In genomic region chr9:133876144-133876543, GRCh38 we compare ENCODE assay signal across 12 cellular contexts.
DNase-seq lines count a peak whose midpoint lies in the region; ATAC-seq and TF ChIP-seq lines count a peak whose summit lies in the region.
"Had no signal": no experiment of that assay in that cellular context is flagged by ENCODE, and none has a peak within 500 bp of the region (broad histone marks: within the 10 kb centered on the region; RNA-seq: fewer than 3 reads in every experiment).

No MANE protein-coding gene starts in this region.

- H3K18ac ChIP-seq in mesenchymal stem cell (ENCODE audit: low read depth in 1 of 2, low read length in 2 of 2), result peak overlapping the region in 1 of 2 experiments; percentile 23

- DNase-seq in Calu3 (peak; percentile 8), HCT116 (ENCODE audit: low read depth, low spot score) (no peak), mesenchymal stem cell (no peak)
- no peak for DNase-seq in central memory CD4-positive, alpha-beta T cell
- DNase-seq in activated CD8-positive, alpha-beta memory T cell treated with anti-CD3 and anti-CD28 coated beads, Interleukin-2, amount 50 U/mL, for 48 hours, result no peak
- DNase-seq: activated gamma-delta T cell, mucosa of descending colon, NCI-H1092, T-cell had no signal

- peak overlapping the region in 1 of 2 experiments; percentile 11 for H2BK12ac ChIP-seq in mesenchymal stem cell (ENCODE audit: low read length in 2 of 2)

- H3K79me2 ChIP-seq in HCT116 (ENCODE audit: insufficient read depth, low read length), result peaks cover 45% of the 10 kb centered on the region; the same call in 1 of the 2 replicates

- intact Hi-C loops in Calu3 (cut with micrococcal nuclease; ENCODE audit: unreplicated experiment) (loop anchor here (10.0 kb wide), 1 partner anchor 119 kb away; the partner anchor contains the start of gene VAV2), HCT116 (cut with micrococcal nuclease) (no loop called here)

- BruUV-seq in Calu3 (replicated peaks; lab: Mats Ljungman, UMichigan) (no TSS peak), HCT116 (replicated peaks; lab: Mats Ljungman, UMichigan) (no TSS peak)

- H3K4ac ChIP-seq in mesenchymal stem cell (ENCODE audit: low read depth in 1 of 2, low read length in 2 of 2), result peak overlapping the region in 1 of 2 experiments; percentile 4

- H3K9ac ChIP-seq in HCT116 (ENCODE audit: low read length) (no peak overlapping the region), mesenchymal stem cell (ENCODE audit: low read length) (no peak overlapping the region)

- H3K79me1 ChIP-seq in mesenchymal stem cell (replicated peaks; ENCODE audit: low read length, poor library complexity, severe bottlenecking), result peaks cover 34% of the 10 kb centered on the region

- H3K27ac Mint-ChIP-seq in Calu3 (ENCODE audit: unreplicated experiment), result no peak overlapping the region
- H3K27ac Mint-ChIP-seq in brain, result peak overlapping the region; percentile 59 to 91 (median 89)
- H3K27ac Mint-ChIP-seq: T-cell had no signal

- H3K4me3 ChIP-seq in HCT116 (replicated peaks in 1 of 2; ENCODE audit: low read depth in 1 of 2, low read length in 2 of 2) (no peak overlapping the region), mesenchymal stem cell (ENCODE audit: insufficient read depth in 1 of 2, low read depth in 1 of 2, low read length in 2 of 2) (no peak overlapping the region)
- H3K4me3 ChIP-seq: esophagus muscularis mucosa, mucosa of descending colon had no signal

- H3K36me3 Mint-ChIP-seq in Calu3 (ENCODE audit: insufficient read depth, unreplicated experiment), result peaks cover 12% of the 10 kb centered on the region
- peaks cover 3% of the 10 kb centered on the region for H3K36me3 Mint-ChIP-seq in brain
- H3K36me3 Mint-ChIP-seq: T-cell had no signal

- no peak overlapping the region for H2AK5ac ChIP-seq in mesenchymal stem cell (ENCODE audit: low read length, severe bottlenecking)

- ATAC-seq in HCT116 (no peak), HG03439 (IDR thresholded peaks at IDR 0.05; ENCODE audit: unreplicated experiment) (no peak)
- ATAC-seq: mucosa of descending colon, T-cell had no signal

- H2AFZ ChIP-seq in HCT116 (ENCODE audit: low read depth, low read length, poor library complexity, severe bottlenecking) (no peak overlapping the region), mesenchymal stem cell (ENCODE audit: low read depth, low read length) (no peak overlapping the region)

- no peak overlapping the region for H2BK120ac ChIP-seq in mesenchymal stem cell (ENCODE audit: low read depth, low read length)

- H3K27ac ChIP-seq in HCT116 (ENCODE audit: low read depth, low read length) (no peak overlapping the region), mesenchymal stem cell (ENCODE audit: low read length, poor library complexity, severe bottlenecking) (no peak overlapping the region)
- H3K27ac ChIP-seq: esophagus muscularis mucosa had no signal

- H4K20me1 ChIP-seq in HCT116 (ENCODE audit: insufficient read depth), result no peaks in the 10 kb centered on the region

- H3K4me3 Mint-ChIP-seq in Calu3 (ENCODE audit: low read depth, unreplicated experiment), result no peak overlapping the region
- H3K4me3 Mint-ChIP-seq in brain, result no peak overlapping the region
- H3K4me3 Mint-ChIP-seq: T-cell had no signal

- CTCF ChIA-PET in Calu3 (lab: Charles Lee) (no interaction called here), HCT116 (lab: Charles Lee) (no interaction called here)

- H2BK15ac ChIP-seq in mesenchymal stem cell (ENCODE audit: low read depth, poor library complexity, severe bottlenecking), result no peak overlapping the region

- no peaks in the 10 kb centered on the region for H3K9me3 Mint-ChIP-seq in Calu3 (ENCODE audit: low read depth, unreplicated experiment)
- no peaks in the 10 kb centered on the region for H3K9me3 Mint-ChIP-seq in brain
- H3K9me3 Mint-ChIP-seq: T-cell had no signal

- H2BK5ac ChIP-seq in mesenchymal stem cell (ENCODE audit: low read depth, low read length, poor library complexity, severe bottlenecking), result no peak overlapping the region

- H3K27me3 Mint-ChIP-seq in Calu3 (ENCODE audit: unreplicated experiment) (no peaks in the 10 kb centered on the region), brain (peaks cover 7% of the 10 kb centered on the region)

- H3K9me2 ChIP-seq in HCT116 (ENCODE audit: insufficient read depth), result no peaks in the 10 kb centered on the region

- WGBS in mesenchymal stem cell, result 81% methylated on average over 11 of the region's 11 CpGs

- H4K8ac ChIP-seq in mesenchymal stem cell (ENCODE audit: low read length), result peak overlapping the region; percentile 24

- POLR2A ChIA-PET in HCT116 (lab: Charles Lee), result no interaction called here

- H3K9me3 ChIP-seq in HCT116 (ENCODE audit: control insufficient read depth in 1 of 2, insufficient read depth in 1 of 2, low read depth in 1 of 2, low read length in 2 of 2) (no peaks in the 10 kb centered on the region), mesenchymal stem cell (ENCODE audit: control insufficient read depth, low read length) (no peaks in the 10 kb centered on the region)
- H3K9me3 ChIP-seq: esophagus muscularis mucosa, mucosa of descending colon had no signal

- H3K36me3 ChIP-seq in HCT116 (ENCODE audit: control insufficient read depth in 1 of 2, insufficient read depth in 2 of 2, low read length in 2 of 2), result no peaks in the 10 kb centered on the region
- peaks cover 0 to 57% of the 10 kb centered on the region in 2 experiments for H3K36me3 ChIP-seq in mesenchymal stem cell (ENCODE audit: control insufficient read depth in 1 of 2, insufficient read depth in 2 of 2, low read depth in 1 of 2, low read length in 2 of 2)
- H3K36me3 ChIP-seq: esophagus muscularis mucosa had no signal

- H3K27me3 ChIP-seq in HCT116 (ENCODE audit: insufficient read depth, low read length) (no peaks in the 10 kb centered on the region), mesenchymal stem cell (ENCODE audit: control insufficient read depth in 1 of 2, insufficient read depth in 1 of 2, low read length in 2 of 2) (no peaks in the 10 kb centered on the region)
- H3K27me3 ChIP-seq: esophagus muscularis mucosa had no signal

- H3K4me1 ChIP-seq in HCT116 (ENCODE audit: control insufficient read depth in 1 of 2, insufficient read depth in 2 of 2, low read length in 2 of 2) (peaks cover 42 to 51% of the 10 kb centered on the region in 2 experiments), mesenchymal stem cell (ENCODE audit: control insufficient read depth, insufficient read depth, low read depth, low read length) (peaks cover 70% of the 10 kb centered on the region)

- H3K4me2 ChIP-seq in HCT116 (ENCODE audit: low read length), result 0 out of 2 replicates have a peak overlapping the region, but pooled peaks have one; percentile 8
- no peak overlapping the region for H3K4me2 ChIP-seq in mesenchymal stem cell (ENCODE audit: low read length, poor library complexity, severe bottlenecking)

- no peak overlapping the region for H3K23ac ChIP-seq in mesenchymal stem cell (ENCODE audit: low read length in 2 of 2)

- H3K4me1 Mint-ChIP-seq in Calu3 (ENCODE audit: low read depth, unreplicated experiment), result peaks cover 26% of the 10 kb centered on the region
- peaks cover 85% of the 10 kb centered on the region for H3K4me1 Mint-ChIP-seq in brain
- H3K4me1 Mint-ChIP-seq: T-cell had no signal

- TF ChIP-seq RAD21 in HCT116 (IDR thresholded peaks at IDR 0.05; ENCODE audit: low read depth), result no peak

- TF ChIP-seq POLR2A in HCT116 (IDR thresholded peaks at IDR 0.05; ENCODE audit: borderline replicate concordance, extremely low read depth, insufficient read depth, insufficient read length), result no peak

- no peak overlapping the region for H3K14ac ChIP-seq in mesenchymal stem cell (ENCODE audit: low read length in 2 of 2)

- RAD21 ChIA-PET in HCT116 (lab: Charles Lee; ENCODE audit: low non-redundant PET in 1 of 2, low total read pairs in 2 of 2, uncharacterized antibody in 2 of 2, unreplicated experiment in 2 of 2), result no interaction called here

- peak overlapping the region; percentile 58 for H4K91ac ChIP-seq in mesenchymal stem cell (ENCODE audit: low read length)

- TF ChIP-seq CTCF in Calu3 (IDR thresholded peaks at IDR 0.05; ENCODE audit: unreplicated experiment) (peak; percentile 14), HCT116 (IDR thresholded peaks at IDR 0.05 in 2 of 3, conservative IDR thresholded peaks at IDR 0.05 in 1 of 3; ENCODE audit: borderline replicate concordance in 1 of 3, insufficient read depth in 1 of 3, low read depth in 2 of 3, low read length in 2 of 3) (peak in 2 of 3 experiments; percentile 67 to 71; a peak in 4 of 6 replicates), brain (conservative IDR thresholded peaks at IDR 0.05) (peak in 1 of 2 experiments; percentile 58)

TF ChIP-seq in HCT116, 20 proteins besides CTCF, POLR2A, EP300 and RAD21:
- TF ChIP-seq ZNF274 (IDR thresholded peaks at IDR 0.05; ENCODE audit: low read depth, low read length) (no peak), ZBTB33 (IDR thresholded peaks at IDR 0.05; ENCODE audit: extremely low read depth, insufficient replicate concordance, low read length) (peak; percentile 46)
TF ChIP-seq in HCT116: peak in this region for 1.
